Comparison of ENCODE assay signal across 31 cellular contexts in genomic region chr3:195416795-195417194, GRCh38. TPM values are rescaled to one million over a fixed set of nuclear protein-coding genes. Genes with fewer than 3 reads are reported as not detected.
DNase-seq lines count a peak whose midpoint lies in the region; ATAC-seq and TF ChIP-seq lines count a peak whose summit lies in the region.
"Had no signal": no experiment of that assay in that cellular context is flagged by ENCODE, and none has a peak within 500 bp of the region (broad histone marks: within the 10 kb centered on the region; RNA-seq: fewer than 3 reads in every experiment).

No MANE protein-coding gene starts in this region.

- peaks cover 25% of the 10 kb centered on the region for H3K4me1 Mint-ChIP-seq in activated naive CD8-positive, alpha-beta T cell treated with anti-CD3 and anti-CD28 coated beads, Interleukin-2, amount 50 U/mL, for 24 hours
- H3K4me1 Mint-ChIP-seq in activated naive CD8-positive, alpha-beta T cell treated with anti-CD3 and anti-CD28 coated beads for 36 hours: peaks cover 40% of the 10 kb centered on the region

- peaks cover 90% of the 10 kb centered on the region for H3K79me2 ChIP-seq in PC-9 (ENCODE audit: low read depth)
- H3K79me2 ChIP-seq in MM.1S (ENCODE audit: low read length): peaks cover 90% of the 10 kb centered on the region

- H3K9me3 Mint-ChIP-seq in activated naive CD8-positive, alpha-beta T cell treated with anti-CD3 and anti-CD28 coated beads, Interleukin-2, amount 50 U/mL, for 24 hours: no peaks in the 10 kb centered on the region
- H3K9me3 Mint-ChIP-seq in activated naive CD8-positive, alpha-beta T cell treated with anti-CD3 and anti-CD28 coated beads for 36 hours: no peaks in the 10 kb centered on the region
- H3K9me3 Mint-ChIP-seq: activated naive CD4-positive, alpha-beta T cell treated with anti-CD3 and anti-CD28 coated beads, Interleukin-2, amount 50 U/mL, for 24 hours; T-helper 1 cell treated with Interleukin-12 subunit alpha and Interleukin-12 subunit beta and Interleukin-4 antibody, amounts not matched to agents 30 μg/mL and 1 μg/mL, for 36 hours had no signal

- TF ChIP-seq CTCF in PC-9 (conservative IDR thresholded peaks at IDR 0.05) (no peak), MM.1S (IDR thresholded peaks at IDR 0.05; ENCODE audit: low read length) (no peak)

- H3F3A ChIP-seq in PC-9 (ENCODE audit: insufficient read depth, low read depth) (peaks cover 19% of the 10 kb centered on the region; the same call in 1 of the 2 replicates), MM.1S (ENCODE audit: insufficient read depth, low read length) (no peaks in the 10 kb centered on the region)

- H3K4me3 ChIP-seq in PC-9: no peak overlapping the region
- no peak overlapping the region for H3K4me3 ChIP-seq in MM.1S (ENCODE audit: low read length)
- H3K4me3 ChIP-seq: coronary artery, SK-N-MC, stomach, thyroid gland had no signal

- no TSS peak for BruUV-seq in PC-9 (replicated peaks; lab: Mats Ljungman, UMichigan)

- ATAC-seq in activated naive CD8-positive, alpha-beta T cell treated with anti-CD3 and anti-CD28 coated beads, Interleukin-2, amount 50 U/mL, for 24 hours: peak; percentile 57
- ATAC-seq in GM21529 (IDR thresholded peaks at IDR 0.05; ENCODE audit: unreplicated experiment): no peak
- ATAC-seq: activated CD8-positive, alpha-beta memory T cell treated with anti-CD3 and anti-CD28 coated beads, Interleukin-2, amount 10 ng/mL, durations not matched to agents 7 days and 5 days; esophagus mucosa; left colon had no signal

- no peak overlapping the region for H3K9ac ChIP-seq in MM.1S (ENCODE audit: low read length)

- H3K27ac ChIP-seq in PC-9: peak overlapping the region; percentile 10
- peak overlapping the region; percentile 3 for H3K27ac ChIP-seq in epithelial cell of prostate
- H3K27ac ChIP-seq in MM.1S (ENCODE audit: low read length): no peak overlapping the region
- H3K27ac ChIP-seq: coronary artery, SK-N-MC, stomach, thyroid gland had no signal

- H3K4me2 ChIP-seq in PC-9: no peak overlapping the region
- no peak overlapping the region for H3K4me2 ChIP-seq in MM.1S (ENCODE audit: low read depth, low read length)

- H3K36me3 ChIP-seq in PC-9 (ENCODE audit: low read depth) (no peaks in the 10 kb centered on the region), MM.1S (replicated peaks; ENCODE audit: insufficient read depth, low read length) (no peaks in the 10 kb centered on the region)
- H3K36me3 ChIP-seq: BE2C, stomach, thyroid gland had no signal

- no peak overlapping the region for H2AFZ ChIP-seq in PC-9
- H2AFZ ChIP-seq in MM.1S (ENCODE audit: low read length): no peak overlapping the region

- H3K36me3 Mint-ChIP-seq in activated naive CD8-positive, alpha-beta T cell treated with anti-CD3 and anti-CD28 coated beads, Interleukin-2, amount 50 U/mL, for 24 hours (ENCODE audit: low read depth): peaks cover 3% of the 10 kb centered on the region
- H3K36me3 Mint-ChIP-seq in activated naive CD8-positive, alpha-beta T cell treated with anti-CD3 and anti-CD28 coated beads for 36 hours: peaks cover 13% of the 10 kb centered on the region

- no peaks in the 10 kb centered on the region for H3K9me3 ChIP-seq in PC-9 (ENCODE audit: insufficient read depth, low read depth)
- H3K9me3 ChIP-seq in MM.1S (replicated peaks; ENCODE audit: insufficient read depth, low read length): no peaks in the 10 kb centered on the region
- H3K9me3 ChIP-seq: BE2C, stomach, thyroid gland had no signal

- peaks cover 20% of the 10 kb centered on the region for H4K20me1 ChIP-seq in PC-9 (ENCODE audit: insufficient read depth)
- peaks cover 3% of the 10 kb centered on the region; the same call in 1 of the 2 replicates for H4K20me1 ChIP-seq in MM.1S (ENCODE audit: insufficient read depth, low read length)

- POLR2A ChIA-PET in PC-9 (lab: Charles Lee; ENCODE audit: unreplicated experiment): no interaction called here

- H3K27me3 ChIP-seq in PC-9 (ENCODE audit: insufficient read depth, low read depth) (no peaks in the 10 kb centered on the region), MM.1S (replicated peaks; ENCODE audit: insufficient read depth, low read length) (no peaks in the 10 kb centered on the region)
- H3K27me3 ChIP-seq: BE2C, stomach, thyroid gland had no signal

- no peak for DNase-seq in activated naive CD8-positive, alpha-beta T cell treated with anti-CD3 and anti-CD28 coated beads, Interleukin-2, amount 50 U/mL, for 24 hours
- DNase-seq in activated naive CD8-positive, alpha-beta T cell treated with anti-CD3 and anti-CD28 coated beads for 36 hours: no peak
- DNase-seq in PC-9 (peak in 1 of 2 experiments; percentile 26), epithelial cell of prostate (ENCODE audit: low read depth, low spot score) (no peak), MM.1S (no peak), SKM-1 treated with dmso at 0.1 percent for 144 hours (lab: John Stamatoyannopoulos, UW; ENCODE audit: unreplicated experiment) (no peak)
- no peak for DNase-seq in stimulated activated CD4-positive, alpha-beta T cell treated with anti-CD3 and anti-CD28 coated beads, Interleukin-4, amount 100 ng/mL, for 4 hours
- DNase-seq: activated CD4-positive, alpha-beta T cell treated with anti-CD3 and anti-CD28 coated beads for 48 hours; activated CD8-positive, alpha-beta memory T cell treated with anti-CD3 and anti-CD28 coated beads, Interleukin-2, amount 10 ng/mL, durations not matched to agents 7 days and 5 days; anterior cingulate cortex; BE2C; effector memory CD4-positive, alpha-beta T cell; foreskin melanocyte; GDM1; GOT3; IMR-90; left colon; mesenchymal stem cell; NCI-H1417; NCI-H2081 treated with DMSO at 0.1 percent for 48 hours; NCI-H446; NCI-H774; nucleus accumbens; stomach; thyroid gland had no signal

- H3K27me3 Mint-ChIP-seq in activated naive CD8-positive, alpha-beta T cell treated with anti-CD3 and anti-CD28 coated beads, Interleukin-2, amount 50 U/mL, for 24 hours: no peaks in the 10 kb centered on the region
- H3K27me3 Mint-ChIP-seq in activated naive CD8-positive, alpha-beta T cell treated with anti-CD3 and anti-CD28 coated beads for 36 hours: no peaks in the 10 kb centered on the region
- H3K27me3 Mint-ChIP-seq: activated CD8-positive, alpha-beta memory T cell treated with anti-CD3 and anti-CD28 coated beads, Interleukin-2, amount 10 ng/mL, durations not matched to agents 7 days and 5 days; activated naive CD4-positive, alpha-beta T cell treated with anti-CD3 and anti-CD28 coated beads, Interleukin-2, amount 50 U/mL, for 24 hours had no signal

- no peak overlapping the region for H3K27ac Mint-ChIP-seq in activated naive CD8-positive, alpha-beta T cell treated with anti-CD3 and anti-CD28 coated beads, Interleukin-2, amount 50 U/mL, for 24 hours
- H3K27ac Mint-ChIP-seq in activated naive CD8-positive, alpha-beta T cell treated with anti-CD3 and anti-CD28 coated beads for 36 hours: no peak overlapping the region
- H3K27ac Mint-ChIP-seq: activated CD8-positive, alpha-beta memory T cell treated with anti-CD3 and anti-CD28 coated beads, Interleukin-2, amount 10 ng/mL, durations not matched to agents 7 days and 5 days; T-helper 1 cell treated with Interleukin-12 subunit alpha and Interleukin-12 subunit beta and Interleukin-4 antibody, amounts not matched to agents 30 μg/mL and 1 μg/mL, for 36 hours had no signal

- H3K4me1 ChIP-seq in PC-9 (replicated peaks; ENCODE audit: insufficient read depth) (peaks cover 9% of the 10 kb centered on the region; the same call in 1 of the 2 replicates), MM.1S (ENCODE audit: low read length) (no peaks in the 10 kb centered on the region)
- H3K4me1 ChIP-seq: BE2C had no signal

- CTCF ChIA-PET in PC-9 (lab: Charles Lee): no interaction called here

- intact Hi-C loops in PC-9 (cut with micrococcal nuclease; ENCODE audit: unreplicated experiment): no loop called here

- H3K9me2 ChIP-seq in PC-9 (ENCODE audit: insufficient read depth) (no peaks in the 10 kb centered on the region), MM.1S (replicated peaks; ENCODE audit: insufficient read depth, low read length) (no peaks in the 10 kb centered on the region)

- H3K4me3 Mint-ChIP-seq in activated naive CD8-positive, alpha-beta T cell treated with anti-CD3 and anti-CD28 coated beads, Interleukin-2, amount 50 U/mL, for 24 hours: no peak overlapping the region
- no peak overlapping the region for H3K4me3 Mint-ChIP-seq in activated naive CD8-positive, alpha-beta T cell treated with anti-CD3 and anti-CD28 coated beads for 36 hours
- H3K4me3 Mint-ChIP-seq: activated CD8-positive, alpha-beta memory T cell treated with anti-CD3 and anti-CD28 coated beads, Interleukin-2, amount 10 ng/mL, durations not matched to agents 7 days and 5 days; T-helper 1 cell treated with Interleukin-12 subunit alpha and Interleukin-12 subunit beta and Interleukin-4 antibody, amounts not matched to agents 30 μg/mL and 1 μg/mL, for 36 hours had no signal

RNA-seq across cellular contexts. Expression of gene ACAP2, which starts 26.0 kb away (rescaled TPM):
- total RNA-seq in activated naive CD8-positive, alpha-beta T cell treated with anti-CD3 and anti-CD28 coated beads for 36 hours: 10 to 100 TPM; 41.1 to 42.9 TPM
- 67.9 and 71.0 TPM in 2 replicates for total RNA-seq in PC-9 (2021)
